Comparison of ENCODE assay signal across 18 cellular contexts in the genomic region with DNA sequence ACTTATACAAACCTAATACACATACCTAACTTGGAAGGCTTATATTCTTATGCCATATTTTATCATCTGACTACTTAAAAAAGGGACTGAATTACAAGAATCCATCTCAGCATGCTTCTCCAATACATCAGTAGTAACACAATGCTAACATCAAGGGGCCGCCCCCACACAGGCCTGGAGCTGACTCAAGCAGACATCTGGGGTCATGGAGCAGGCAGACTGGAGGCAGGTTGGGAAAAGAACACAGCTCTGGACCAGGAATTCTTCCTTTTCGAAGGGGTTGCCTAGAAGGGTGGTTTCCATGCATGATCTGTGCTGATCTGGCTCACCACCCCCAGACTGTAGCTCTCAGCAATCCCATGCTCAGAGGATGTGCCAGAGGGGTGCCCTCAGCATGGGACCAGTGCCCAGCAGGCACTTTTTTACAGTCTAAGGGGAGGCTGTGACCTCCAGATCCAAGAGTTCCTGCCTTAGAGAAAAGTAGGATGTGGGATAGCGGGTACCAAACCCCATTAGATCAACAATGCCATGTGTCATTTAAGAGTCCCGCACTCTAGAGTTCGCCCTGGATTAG. TPM values are rescaled to one million over a fixed set of nuclear protein-coding genes. Genes with fewer than 3 reads are reported as not detected.
DNase-seq lines count a peak whose midpoint lies in the region; ATAC-seq and TF ChIP-seq lines count a peak whose summit lies in the region.
"Had no signal": no experiment of that assay in that cellular context is flagged by ENCODE, and none has a peak within 500 bp of the region (broad histone marks: within the 10 kb centered on the region; RNA-seq: fewer than 3 reads in every experiment).

No MANE protein-coding gene starts in this region.

- H3K4me3 ChIP-seq in AG04450 (ENCODE audit: low read depth, low read length): no peak overlapping the region
- H3K4me3 ChIP-seq in HCT116 (replicated peaks in 1 of 2; ENCODE audit: low read depth in 1 of 2, low read length in 2 of 2): no peak overlapping the region
- no peak overlapping the region for H3K4me3 ChIP-seq in PC-9
- H3K4me3 ChIP-seq in uterus: no peak overlapping the region
- H3K4me3 ChIP-seq: Peyer's patch, psoas muscle, vagina had no signal

- H3K9me3 ChIP-seq in AG04450 (ENCODE audit: control insufficient read depth, insufficient read depth, low read length) (no peaks in the 10 kb centered on the region), HCT116 (ENCODE audit: control insufficient read depth in 1 of 2, insufficient read depth in 1 of 2, low read depth in 1 of 2, low read length in 2 of 2) (no peaks in the 10 kb centered on the region), PC-9 (ENCODE audit: insufficient read depth, low read depth) (no peaks in the 10 kb centered on the region), uterus (no peaks in the 10 kb centered on the region)
- H3K9me3 ChIP-seq: Peyer's patch, psoas muscle, vagina had no signal

- BruUV-seq in HCT116 (replicated peaks; lab: Mats Ljungman, UMichigan): no TSS peak
- BruUV-seq in PC-9 (replicated peaks; lab: Mats Ljungman, UMichigan): no TSS peak

- no peak overlapping the region for H2AFZ ChIP-seq in HCT116 (ENCODE audit: low read depth, low read length, poor library complexity, severe bottlenecking)
- H2AFZ ChIP-seq in PC-9: no peak overlapping the region

- H3K9me2 ChIP-seq in HCT116 (ENCODE audit: insufficient read depth): no peaks in the 10 kb centered on the region
- no peaks in the 10 kb centered on the region for H3K9me2 ChIP-seq in PC-9 (ENCODE audit: insufficient read depth)

- H3K27ac ChIP-seq in AG04450 (ENCODE audit: low read depth, low read length): no peak overlapping the region
- no peak overlapping the region for H3K27ac ChIP-seq in HCT116 (ENCODE audit: low read depth, low read length)
- H3K27ac ChIP-seq in PC-9: no peak overlapping the region
- no peak overlapping the region for H3K27ac ChIP-seq in uterus
- H3K27ac ChIP-seq: Peyer's patch, psoas muscle, vagina had no signal

- CTCF ChIA-PET in AG04450 (lab: Charles Lee): no interaction called here
- CTCF ChIA-PET in HCT116 (lab: Charles Lee): no interaction called here
- CTCF ChIA-PET in PC-9 (lab: Charles Lee): interaction anchor here (0.6 kb wide), 1 partner anchor 10 kb away, joined by 3 read pairs; no protein-coding TSS in a partner anchor

- H3F3A ChIP-seq in PC-9 (ENCODE audit: insufficient read depth, low read depth): no peaks in the 10 kb centered on the region

- no peaks in the 10 kb centered on the region for H3K27me3 ChIP-seq in AG04450 (ENCODE audit: control insufficient read depth, insufficient read depth, low read length)
- no peaks in the 10 kb centered on the region for H3K27me3 ChIP-seq in HCT116 (ENCODE audit: insufficient read depth, low read length)
- H3K27me3 ChIP-seq in PC-9 (ENCODE audit: insufficient read depth, low read depth): no peaks in the 10 kb centered on the region
- H3K27me3 ChIP-seq in uterus: no peaks in the 10 kb centered on the region
- H3K27me3 ChIP-seq: Peyer's patch, vagina had no signal

- TF ChIP-seq CTCF in AG04450 (IDR thresholded peaks at IDR 0.05; ENCODE audit: low read depth, low read length): no peak
- TF ChIP-seq CTCF in HCT116 (IDR thresholded peaks at IDR 0.05 in 2 of 3, conservative IDR thresholded peaks at IDR 0.05 in 1 of 3; ENCODE audit: borderline replicate concordance in 1 of 3, insufficient read depth in 1 of 3, low read depth in 2 of 3, low read length in 2 of 3): no peak
- no peak for TF ChIP-seq CTCF in PC-9 (conservative IDR thresholded peaks at IDR 0.05)
- no peak for TF ChIP-seq CTCF in uterus (IDR thresholded peaks at IDR 0.05)

- ATAC-seq in HCT116: peak; percentile 65
- ATAC-seq: activated T-cell treated with anti-CD3 and anti-CD28 coated beads, Interleukin-2, amount 50 U/mL, for 4 hours; psoas muscle; stimulated activated naive CD8-positive, alpha-beta T cell treated with anti-CD3 and anti-CD28 coated beads, Interleukin-15, Interleukin-2, amounts not matched to agents 100 U/mL and 50 U/mL, for 24 hours had no signal

- H3K79me2 ChIP-seq in HCT116 (ENCODE audit: insufficient read depth, low read length) (no peaks in the 10 kb centered on the region), PC-9 (ENCODE audit: low read depth) (no peaks in the 10 kb centered on the region)

- no peaks in the 10 kb centered on the region for H4K20me1 ChIP-seq in HCT116 (ENCODE audit: insufficient read depth)
- H4K20me1 ChIP-seq in PC-9 (ENCODE audit: insufficient read depth): no peaks in the 10 kb centered on the region

- RAD21 ChIA-PET in HCT116 (lab: Charles Lee; ENCODE audit: low non-redundant PET in 1 of 2, low total read pairs in 2 of 2, uncharacterized antibody in 2 of 2, unreplicated experiment in 2 of 2): no interaction called here

- H3K4me1 ChIP-seq in HCT116 (ENCODE audit: control insufficient read depth in 1 of 2, insufficient read depth in 2 of 2, low read length in 2 of 2): peaks cover 8 to 15% of the 10 kb centered on the region in 2 experiments; a peak in 3 of 4 replicates
- H3K4me1 ChIP-seq in PC-9 (replicated peaks; ENCODE audit: insufficient read depth): no peaks in the 10 kb centered on the region
- no peaks in the 10 kb centered on the region for H3K4me1 ChIP-seq in uterus
- H3K4me1 ChIP-seq: Peyer's patch, psoas muscle, vagina had no signal

- peak; percentile 61 for DNase-seq in AG04450 (ENCODE audit: low read depth, low spot score)
- DNase-seq in HCT116 (ENCODE audit: low read depth, low spot score): no peak
- DNase-seq in brain pericyte (ENCODE audit: low read depth, low spot score): peak; percentile 66
- DNase-seq in iris pigment epithelial cell (ENCODE audit: low read depth): peak; percentile 87
- no peak for DNase-seq in inferior parietal cortex (ENCODE audit: extremely low spot score)
- no peak for DNase-seq in PC-9
- no peak for DNase-seq in uterus
- no peak for DNase-seq in GF-D8 (lab: John Stamatoyannopoulos, UW)
- DNase-seq: activated T-cell treated with anti-CD3 and anti-CD28 coated beads, Interleukin-2, amount 50 U/mL, for 4 hours; CD8-positive, alpha-beta memory T cell; GDM1; MM.1S; NCI-H2081 treated with DMSO at 0.1 percent for 48 hours; NCI-H526 treated with DMSO at 0.1 percent for 48 hours; psoas muscle; stimulated activated naive CD8-positive, alpha-beta T cell treated with anti-CD3 and anti-CD28 coated beads, Interleukin-15, Interleukin-2, amounts not matched to agents 100 U/mL and 50 U/mL, for 24 hours had no signal

- intact Hi-C loops in HCT116 (cut with micrococcal nuclease): no loop called here
- intact Hi-C loops in PC-9 (cut with micrococcal nuclease; ENCODE audit: unreplicated experiment): no loop called here
- intact Hi-C loops in uterus (cut with DNase I; ENCODE audit: low total_unique reads): no loop called here

- no peak for TF ChIP-seq POLR2A in HCT116 (IDR thresholded peaks at IDR 0.05; ENCODE audit: borderline replicate concordance, extremely low read depth, insufficient read depth, insufficient read length)
- no peak for TF ChIP-seq POLR2A in uterus (IDR thresholded peaks at IDR 0.05)

- POLR2A ChIA-PET in AG04450 (lab: Yijun Ruan, JAX) (interaction anchor here (1.7 kb wide), 1 partner anchor 25 kb away, joined by 4 read pairs; no protein-coding TSS in a partner anchor), HCT116 (lab: Charles Lee) (interaction anchor here (1.2 kb wide), 1 partner anchor 25 kb away, joined by 3 read pairs; no protein-coding TSS in a partner anchor), PC-9 (lab: Charles Lee; ENCODE audit: unreplicated experiment) (no interaction called here)

- no peaks in the 10 kb centered on the region for H3K36me3 ChIP-seq in HCT116 (ENCODE audit: control insufficient read depth in 1 of 2, insufficient read depth in 2 of 2, low read length in 2 of 2)
- H3K36me3 ChIP-seq in PC-9 (ENCODE audit: low read depth): no peaks in the 10 kb centered on the region
- H3K36me3 ChIP-seq in uterus: no peaks in the 10 kb centered on the region
- H3K36me3 ChIP-seq: Peyer's patch, vagina had no signal

- no peak for TF ChIP-seq RAD21 in HCT116 (IDR thresholded peaks at IDR 0.05; ENCODE audit: low read depth)

- peak overlapping the region; percentile 55 for H3K4me2 ChIP-seq in HCT116 (ENCODE audit: low read length)
- H3K4me2 ChIP-seq in PC-9: no peak overlapping the region

- H3K9ac ChIP-seq in HCT116 (ENCODE audit: low read length): no peak overlapping the region

TF ChIP-seq in HCT116, 20 proteins besides CTCF, POLR2A, EP300 and RAD21:
- TF ChIP-seq EZH2 (IDR thresholded peaks at IDR 0.05) (no peak), EGR1 (IDR thresholded peaks at IDR 0.05; ENCODE audit: low read depth) (peak; percentile 88)

RNA-seq across cellular contexts. Expression of gene DUSP5, which starts 26.1 kb away (rescaled TPM):
- polyA plus RNA-seq in AG04450 (2011; rRNA removed): 35.7 and 39.6 TPM in 2 replicates
- polyA minus RNA-seq in AG04450 (2011; rRNA and poly(A)+ RNA removed): 93.1 and 158 TPM in 2 replicates
- total RNA-seq in HCT116 (2021; ENCODE audit: unreplicated experiment) (137 TPM), PC-9 (2021) (14.2 and 19.0 TPM in 2 replicates), uterus (100 to 1,000 TPM in 1 of 4 donors, 10 to 100 TPM in 3; 10.4 to 112 (median 17.5) TPM)
- 199 and 315 TPM in 2 replicates for polyA plus RNA-seq in HCT116 (2012)

Comparison
In these comparisons a context has a peak if more than half of its experiments do, and no peak if none do; other contexts are left out.
1. DNase-seq: peak in AG04450 (single experiment), brain pericyte (single experiment) and iris pigment epithelial cell (single experiment); none in HCT116 (single experiment), inferior parietal cortex (single experiment), PC-9 (0 of 2), uterus (0 of 2) and GF-D8 (single experiment).